ENCODE assay signal across 33 cellular contexts in genomic region chr21:28124541-28124940, GRCh38.
"Had no signal": no experiment of that assay in that cellular context is flagged by ENCODE, and none has a peak within 500 bp of the region (broad histone marks: within the 10 kb centered on the region; RNA-seq: fewer than 3 reads in every experiment).

No MANE protein-coding gene starts in this region.

- H3K9me3 ChIP-seq: adrenal gland, body of pancreas, breast epithelium had no signal

- H3K4me3 ChIP-seq: adrenal gland, body of pancreas, breast epithelium had no signal

- H3K36me3 ChIP-seq: adrenal gland, brain microvascular endothelial cell, breast epithelium had no signal

- ATAC-seq: activated CD8-positive, alpha-beta T cell treated with anti-CD3 and anti-CD28 coated beads for 36 hours; activated naive CD4-positive, alpha-beta T cell treated with anti-CD3 and anti-CD28 coated beads, Interleukin-2, amount 50 U/mL, for 72 hours; activated T-cell treated with anti-CD3 and anti-CD28 coated beads, Interleukin-2, amount 50 U/mL, for 4 hours; activated T-cell treated with anti-CD3 and anti-CD28 coated beads, Interleukin-2, amount 50 U/mL, for 72 hours; activated T-helper 17 cell treated with anti-CD3 and anti-CD28 coated beads, Interleukin-2, amount 50 U/mL, for 72 hours; body of pancreas had no signal

- DNase-seq: activated B cell treated with CpG ODN at 0.5 μM for 24 hours; activated CD4-positive, alpha-beta memory T cell treated with anti-CD3 and anti-CD28 coated beads for 36 hours; activated CD4-positive, alpha-beta T cell treated with anti-CD3 and anti-CD28 coated beads for 4 hours; activated CD4-positive, alpha-beta T cell treated with anti-CD3 and anti-CD28 coated beads, Interleukin-2, amount 10 ng/mL, durations not matched to agents 24 days and 14 days; activated CD4-positive, alpha-beta T cell treated with anti-CD3 and anti-CD28 coated beads, Interleukin-2, amount 50 U/mL, for 1 hour; activated CD4-positive, alpha-beta T cell treated with anti-CD3 and anti-CD28 coated beads, Interleukin-2, amount 50 U/mL, for 4 hours; activated CD4-positive, CD25-positive, alpha-beta regulatory T cell treated with anti-CD3 and anti-CD28 coated beads, Interleukin-2, amount 50 U/mL, for 72 hours; activated CD8-positive, alpha-beta memory T cell treated with anti-CD3 and anti-CD28 coated beads, Interleukin-2, amount 50 U/mL, for 4 hours; activated CD8-positive, alpha-beta T cell treated with anti-CD3 and anti-CD28 coated beads for 36 hours; activated effector memory CD4-positive, alpha-beta T cell treated with anti-CD3 and anti-CD28 coated beads, Interleukin-2, amount 50 U/mL, for 16 hours; activated gamma-delta T cell treated with Interleukin-2 at 50 U/mL for 16 hours; activated naive CD4-positive, alpha-beta T cell; activated naive CD4-positive, alpha-beta T cell treated with anti-CD3 and anti-CD28 coated beads for 36 hours; activated naive CD4-positive, alpha-beta T cell treated with anti-CD3 and anti-CD28 coated beads, Interleukin-2, amount 50 U/mL, for 16 hours; activated naive CD8-positive, alpha-beta T cell treated with anti-CD3 and anti-CD28 coated beads for 36 hours; activated T-cell treated with anti-CD3 and anti-CD28 coated beads for 4 hours; activated T-cell treated with anti-CD3 and anti-CD28 coated beads, Interleukin-2, amount 50 U/mL, for 1 hour; activated T-cell treated with anti-CD3 and anti-CD28 coated beads, Interleukin-2, amount 50 U/mL, for 4 hours; activated T-cell treated with anti-CD3 and anti-CD28 coated beads, Interleukin-2, amount 50 U/mL, for 72 hours; adrenal gland; amniotic stem cell; aorta; body of pancreas; brain microvascular endothelial cell; central memory CD4-positive, alpha-beta T cell; T-helper 1 cell; T-helper 2 cell; T-helper 9 cell had no signal

- H3K27me3 ChIP-seq: adrenal gland, body of pancreas, brain microvascular endothelial cell, breast epithelium had no signal

- FAIRE-seq: astrocyte had no signal

- H3K27ac ChIP-seq: adrenal gland, body of pancreas, brain microvascular endothelial cell, breast epithelium, VCaP had no signal

- H3K4me1 ChIP-seq: adrenal gland, body of pancreas, breast epithelium had no signal
